In genomic region chr17:48037924-48038323, GRCh38 we compare ENCODE assay signal across 8 cellular contexts. TPM values are rescaled to one million over a fixed set of nuclear protein-coding genes. Genes with fewer than 3 reads are reported as not detected.
DNase-seq lines count a peak whose midpoint lies in the region; ATAC-seq and TF ChIP-seq lines count a peak whose summit lies in the region.

No MANE protein-coding gene starts in this region.

- H3K27me3 Mint-ChIP-seq in T-cell: peaks cover 15 to 25% of the 10 kb centered on the region in 2 donors

- H3K27ac Mint-ChIP-seq in T-cell: no peak overlapping the region

- H3K4me1 ChIP-seq in ES-I3 (ENCODE audit: insufficient read depth, low read length): no peaks in the 10 kb centered on the region; the same call in 1 of the 2 replicates

- peak overlapping the region; percentile 78 to 86 (median 80) for H3K4me3 Mint-ChIP-seq in T-cell

- no peaks in the 10 kb centered on the region for H3K9me3 ChIP-seq in ES-I3 (ENCODE audit: control insufficient read depth, insufficient read depth, low read length)

- no peaks in the 10 kb centered on the region for H3K9me3 Mint-ChIP-seq in T-cell

- H3K4me1 Mint-ChIP-seq in T-cell: peaks cover 5 to 7% (median 6%) of the 10 kb centered on the region in 3 donors

- no peaks in the 10 kb centered on the region for H3K36me3 ChIP-seq in ES-I3 (ENCODE audit: insufficient read depth, low read length)

- no peak for TF ChIP-seq CTCF in fibroblast of pulmonary artery (IDR thresholded peaks at IDR 0.05; ENCODE audit: low read length, missing control alignments)

- H3K36me3 Mint-ChIP-seq in T-cell: no peaks in the 10 kb centered on the region

- CTCF ChIA-PET in T-cell (lab: Charles Lee): interaction anchor here in 1 of 2 donors (2.4 to 2.5 kb wide), 2 partner anchors 10 to 30 kb away, joined by 6 to 13 read pairs; partner anchors contain the start of gene NFE2L1

- peak in 1 of 4 experiments; percentile 6 for ATAC-seq in T-cell (replicated peaks in 1 of 4)
- ATAC-seq in sciatic nerve: peak; percentile 12
- no peak for ATAC-seq in esophagus mucosa
- no peak for ATAC-seq in GM18861 (IDR thresholded peaks at IDR 0.05; ENCODE audit: unreplicated experiment)

- intact Hi-C loops in sciatic nerve (cut with DNase I): no loop called here

- DNase-seq in T-cell (no peak), fibroblast of pulmonary artery (ENCODE audit: low read depth) (no peak), sciatic nerve (ENCODE audit: low spot score) (no peak), COLO668 (lab: John Stamatoyannopoulos, UW; ENCODE audit: unreplicated experiment) (no peak), NCI-H1092 (lab: John Stamatoyannopoulos, UW) (no peak)

- POLR2A ChIA-PET in T-cell (lab: Charles Lee): no interaction called here

- peak overlapping the region; percentile 22 for H3K4me3 ChIP-seq in fibroblast of pulmonary artery (replicated peaks; ENCODE audit: low read depth, low read length)

- peak overlapping the region; percentile 13; the same call in 1 of the 2 replicates for H3K9ac ChIP-seq in ES-I3 (ENCODE audit: low read depth, low read length)

RNA-seq across cellular contexts. Expression of gene COPZ2, which starts 0.3 kb away (rescaled TPM):
- 1 to 10 TPM; 1.2 to 2.6 (median 1.9) TPM for total RNA-seq in T-cell
- total RNA-seq in sciatic nerve: 72.7 TPM
- 17.3 TPM for total RNA-seq in esophagus mucosa

RNA-seq across cellular contexts. Expression of gene NFE2L1, which starts 10.2 kb away (rescaled TPM):
- total RNA-seq in T-cell (10 to 100 TPM; 30.3 to 61.6 (median 43.9) TPM), sciatic nerve (287 TPM), esophagus mucosa (90.4 TPM)
